In the genomic region with DNA sequence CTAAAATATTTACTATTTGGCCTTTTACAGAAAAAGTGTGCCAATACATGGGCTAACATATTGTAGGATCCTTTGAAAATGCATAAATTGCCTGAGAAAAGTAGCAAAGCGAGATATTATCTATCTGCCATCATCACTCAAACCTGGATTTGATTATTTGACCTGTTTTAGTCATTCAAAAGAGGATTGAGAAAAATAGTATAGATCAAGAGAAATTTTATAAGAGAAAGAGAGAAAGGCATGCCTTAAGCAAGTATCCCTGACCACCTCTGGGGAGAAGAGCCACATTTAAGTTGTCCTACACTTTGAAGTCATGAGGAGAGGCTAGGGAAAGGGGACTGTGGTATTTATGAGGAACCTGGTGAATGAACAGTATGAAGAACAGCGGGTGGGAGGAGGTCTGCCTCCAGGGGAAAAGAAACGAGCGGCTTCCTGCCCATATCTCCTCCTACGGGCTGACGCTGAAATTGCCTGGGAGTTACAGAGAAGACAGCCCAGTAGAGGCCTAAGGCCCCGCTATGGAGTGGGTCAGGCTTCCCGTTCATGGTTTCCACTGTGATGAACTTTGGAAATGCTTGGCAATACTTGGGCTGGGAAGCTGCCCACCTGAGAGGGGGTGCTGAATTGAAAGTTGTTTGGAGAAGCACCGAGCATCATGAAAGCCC, we compare ENCODE assay signal across 1 cellular context.
TF ChIP-seq lines count a peak whose summit lies in the region.

No MANE protein-coding gene starts in this region.

TF ChIP-seq in WTC11, 78 proteins besides CTCF, POLR2A, EP300 and RAD21 (continued from another document):
- TF ChIP-seq, protein P1, sequence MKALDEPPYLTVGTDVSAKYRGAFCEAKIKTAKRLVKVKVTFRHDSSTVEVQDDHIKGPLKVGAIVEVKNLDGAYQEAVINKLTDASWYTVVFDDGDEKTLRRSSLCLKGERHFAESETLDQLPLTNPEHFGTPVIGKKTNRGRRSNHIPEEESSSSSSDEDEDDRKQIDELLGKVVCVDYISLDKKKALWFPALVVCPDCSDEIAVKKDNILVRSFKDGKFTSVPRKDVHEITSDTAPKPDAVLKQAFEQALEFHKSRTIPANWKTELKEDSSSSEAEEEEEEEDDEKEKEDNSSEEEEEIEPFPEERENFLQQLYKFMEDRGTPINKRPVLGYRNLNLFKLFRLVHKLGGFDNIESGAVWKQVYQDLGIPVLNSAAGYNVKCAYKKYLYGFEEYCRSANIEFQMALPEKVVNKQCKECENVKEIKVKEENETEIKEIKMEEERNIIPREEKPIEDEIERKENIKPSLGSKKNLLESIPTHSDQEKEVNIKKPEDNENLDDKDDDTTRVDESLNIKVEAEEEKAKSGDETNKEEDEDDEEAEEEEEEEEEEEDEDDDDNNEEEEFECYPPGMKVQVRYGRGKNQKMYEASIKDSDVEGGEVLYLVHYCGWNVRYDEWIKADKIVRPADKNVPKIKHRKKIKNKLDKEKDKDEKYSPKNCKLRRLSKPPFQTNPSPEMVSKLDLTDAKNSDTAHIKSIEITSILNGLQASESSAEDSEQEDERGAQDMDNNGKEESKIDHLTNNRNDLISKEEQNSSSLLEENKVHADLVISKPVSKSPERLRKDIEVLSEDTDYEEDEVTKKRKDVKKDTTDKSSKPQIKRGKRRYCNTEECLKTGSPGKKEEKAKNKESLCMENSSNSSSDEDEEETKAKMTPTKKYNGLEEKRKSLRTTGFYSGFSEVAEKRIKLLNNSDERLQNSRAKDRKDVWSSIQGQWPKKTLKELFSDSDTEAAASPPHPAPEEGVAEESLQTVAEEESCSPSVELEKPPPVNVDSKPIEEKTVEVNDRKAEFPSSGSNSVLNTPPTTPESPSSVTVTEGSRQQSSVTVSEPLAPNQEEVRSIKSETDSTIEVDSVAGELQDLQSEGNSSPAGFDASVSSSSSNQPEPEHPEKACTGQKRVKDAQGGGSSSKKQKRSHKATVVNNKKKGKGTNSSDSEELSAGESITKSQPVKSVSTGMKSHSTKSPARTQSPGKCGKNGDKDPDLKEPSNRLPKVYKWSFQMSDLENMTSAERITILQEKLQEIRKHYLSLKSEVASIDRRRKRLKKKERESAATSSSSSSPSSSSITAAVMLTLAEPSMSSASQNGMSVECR (CRISPR knock-in tag; IDR thresholded peaks at IDR 0.05; ENCODE audit: borderline replicate concordance) = no peak
- TF ChIP-seq TEAD1 (CRISPR knock-in tag; IDR thresholded peaks at IDR 0.05) = no peak
